Comparison of ENCODE assay signal across 8 cellular contexts in the genomic region with DNA sequence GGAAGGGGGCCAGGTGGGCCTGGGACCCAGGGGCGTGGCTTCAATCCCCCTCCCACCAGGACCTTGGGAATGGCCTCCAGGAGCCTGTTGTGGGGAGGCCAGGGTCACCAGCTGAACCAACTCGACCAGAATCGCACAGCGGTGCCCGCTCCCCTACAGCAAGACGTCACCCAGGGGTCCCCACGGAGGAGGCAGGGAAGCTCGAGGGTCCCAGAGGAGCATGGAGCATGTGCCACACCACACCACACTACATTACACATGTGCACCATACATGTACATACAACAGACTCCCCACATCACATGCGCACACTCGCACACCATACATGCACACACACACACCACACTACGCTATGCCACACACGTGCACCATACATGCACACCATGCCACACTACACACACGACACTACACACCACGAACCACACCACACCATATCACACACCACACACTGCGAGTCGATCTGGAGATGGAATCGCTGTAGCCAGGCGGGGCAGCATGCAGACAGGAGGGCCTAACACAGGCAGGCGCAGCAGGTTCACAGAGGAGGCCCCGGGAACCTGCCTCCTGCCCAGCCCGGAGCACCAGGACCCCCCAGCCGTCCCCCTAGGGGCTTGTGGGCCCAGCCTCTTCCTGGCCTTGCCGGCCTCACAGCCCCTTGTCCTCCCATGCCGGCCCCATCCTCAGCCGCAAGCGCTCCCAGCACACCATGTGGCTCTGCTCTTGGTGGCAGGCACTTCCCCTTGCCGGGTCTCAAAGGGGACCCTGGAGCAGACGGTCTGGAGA. TPM values are rescaled to one million over a fixed set of nuclear protein-coding genes. Genes with fewer than 3 reads are reported as not detected.
A peak's percentile ranks its signal among the peaks of the same experiment; 100 is the strongest.
DNase-seq lines count a peak whose midpoint lies in the region; ATAC-seq and TF ChIP-seq lines count a peak whose summit lies in the region.

No MANE protein-coding gene starts in this region.

- in situ Hi-C loops in brain microvascular endothelial cell (cut with HindIII; ENCODE audit: low pct_ligation_motif_present, low sequenced_read_pairs), result no loop called here

- H3K27me3 ChIP-seq in mesenchymal stem cell (ENCODE audit: control insufficient read depth in 1 of 2, insufficient read depth in 1 of 2, low read length in 2 of 2), result peaks cover 67 to 75% of the 10 kb centered on the region in 2 experiments
- H3K27me3 ChIP-seq in brain microvascular endothelial cell (replicated peaks), result peaks cover 69% of the 10 kb centered on the region

- H2AK5ac ChIP-seq in mesenchymal stem cell (ENCODE audit: low read length, severe bottlenecking), result no peak overlapping the region

- H3K9me3 ChIP-seq in mesenchymal stem cell (ENCODE audit: control insufficient read depth, low read length), result no peaks in the 10 kb centered on the region

- H3K27me3 Mint-ChIP-seq in CD14-positive monocyte (ENCODE audit: low read depth in 3 of 3), result no peaks in the 10 kb centered on the region
- no peaks in the 10 kb centered on the region for H3K27me3 Mint-ChIP-seq in activated CD8-positive, alpha-beta T cell treated with anti-CD3 and anti-CD28 coated beads for 36 hours

- CTCF ChIA-PET in activated CD8-positive, alpha-beta T cell treated with anti-CD3 and anti-CD28 coated beads for 36 hours (lab: Charles Lee), result interaction anchor here (0.8 to 3.2 kb wide), 8 partner anchors 9 to 127 kb away, joined by 3 to 22 read pairs (median 4); a partner anchor contains a TSS

- peak overlapping the region; percentile 18 for H4K91ac ChIP-seq in mesenchymal stem cell (ENCODE audit: low read length)

- no peak for TF ChIP-seq CTCF in CD14-positive monocyte (IDR thresholded peaks at IDR 0.05)
- TF ChIP-seq CTCF in activated CD8-positive, alpha-beta T cell treated with anti-CD3 and anti-CD28 coated beads for 36 hours (IDR thresholded peaks at IDR 0.05), result no peak
- TF ChIP-seq CTCF in brain microvascular endothelial cell (IDR thresholded peaks at IDR 0.05; ENCODE audit: low read depth, low read length, missing control alignments), result no peak

- peaks cover 0 to 2% (median 0%) of the 10 kb centered on the region in 7 donors for H3K9me3 Mint-ChIP-seq in CD14-positive monocyte
- no peaks in the 10 kb centered on the region for H3K9me3 Mint-ChIP-seq in activated CD8-positive, alpha-beta T cell treated with anti-CD3 and anti-CD28 coated beads for 36 hours

- peaks cover 81% of the 10 kb centered on the region for H3K4me1 Mint-ChIP-seq in CD14-positive monocyte
- H3K4me1 Mint-ChIP-seq in activated CD8-positive, alpha-beta T cell treated with anti-CD3 and anti-CD28 coated beads for 36 hours (ENCODE audit: low read depth), result peaks cover 64% of the 10 kb centered on the region

- TF ChIP-seq POLR2A in GM18505 (IDR thresholded peaks at IDR 0.05; ENCODE audit: borderline replicate concordance, extremely low read depth, insufficient read depth, insufficient read length), result no peak

- WGBS in mesenchymal stem cell, result 66% methylated on average over 28 of the region's 28 CpGs

- intact Hi-C loops in CD14-positive monocyte (cut with micrococcal nuclease), result loop anchor here (5.0 kb wide), 1 partner anchor 118 kb away; a partner anchor contains a TSS
- intact Hi-C loops in activated CD8-positive, alpha-beta T cell treated with anti-CD3 and anti-CD28 coated beads for 36 hours (cut with micrococcal nuclease), result loop anchor here (10.0 kb wide), 1 partner anchor 45 kb away; a partner anchor contains a TSS

- no peak overlapping the region for H2AFZ ChIP-seq in mesenchymal stem cell (ENCODE audit: low read depth, low read length)

- H3K27ac ChIP-seq in mesenchymal stem cell (ENCODE audit: low read length, poor library complexity, severe bottlenecking) (no peak overlapping the region), brain microvascular endothelial cell (no peak overlapping the region)

- no peaks in the 10 kb centered on the region for H3K36me3 ChIP-seq in mesenchymal stem cell (ENCODE audit: control insufficient read depth in 1 of 2, insufficient read depth in 2 of 2, low read depth in 1 of 2, low read length in 2 of 2)
- H3K36me3 ChIP-seq in brain microvascular endothelial cell (replicated peaks), result no peaks in the 10 kb centered on the region

- H3K4me3 ChIP-seq in mesenchymal stem cell (ENCODE audit: insufficient read depth in 1 of 2, low read depth in 1 of 2, low read length in 2 of 2) (peak overlapping the region in 1 of 2 experiments; percentile 14), brain microvascular endothelial cell (ENCODE audit: low read depth, low read length) (no peak overlapping the region)

- no peak overlapping the region for H2BK5ac ChIP-seq in mesenchymal stem cell (ENCODE audit: low read depth, low read length, poor library complexity, severe bottlenecking)

- peak overlapping the region; percentile 90 to 99 (median 99) for H3K27ac Mint-ChIP-seq in CD14-positive monocyte
- H3K27ac Mint-ChIP-seq in activated CD8-positive, alpha-beta T cell treated with anti-CD3 and anti-CD28 coated beads for 36 hours, result peak overlapping the region; percentile 99

- H3K36me3 Mint-ChIP-seq in CD14-positive monocyte, result peaks cover 28 to 44% of the 10 kb centered on the region in 2 donors
- H3K36me3 Mint-ChIP-seq in activated CD8-positive, alpha-beta T cell treated with anti-CD3 and anti-CD28 coated beads for 36 hours (ENCODE audit: low read depth), result peaks cover 79% of the 10 kb centered on the region

- H3K4me2 ChIP-seq in mesenchymal stem cell (ENCODE audit: low read length, poor library complexity, severe bottlenecking), result no peak overlapping the region

- H3K4ac ChIP-seq in mesenchymal stem cell (ENCODE audit: low read depth in 1 of 2, low read length in 2 of 2), result no peak overlapping the region

- H2BK12ac ChIP-seq in mesenchymal stem cell (ENCODE audit: low read length in 2 of 2), result no peak overlapping the region

- H3K4me3 Mint-ChIP-seq in CD14-positive monocyte, result peak overlapping the region; percentile 96 to 100
- H3K4me3 Mint-ChIP-seq in activated CD8-positive, alpha-beta T cell treated with anti-CD3 and anti-CD28 coated beads for 36 hours, result peak overlapping the region; percentile 100

- H4K8ac ChIP-seq in mesenchymal stem cell (ENCODE audit: low read length), result no peak overlapping the region

- H3K18ac ChIP-seq in mesenchymal stem cell (ENCODE audit: low read depth in 1 of 2, low read length in 2 of 2), result no peak overlapping the region

- H3K4me1 ChIP-seq in mesenchymal stem cell (ENCODE audit: control insufficient read depth, insufficient read depth, low read depth, low read length), result no peaks in the 10 kb centered on the region

- no peak overlapping the region for H3K9ac ChIP-seq in mesenchymal stem cell (ENCODE audit: low read length)

- H2BK120ac ChIP-seq in mesenchymal stem cell (ENCODE audit: low read depth, low read length), result no peak overlapping the region

- H3K23ac ChIP-seq in mesenchymal stem cell (ENCODE audit: low read length in 2 of 2), result no peak overlapping the region

- ATAC-seq in GM21737 (IDR thresholded peaks at IDR 0.05; ENCODE audit: unreplicated experiment), result peak; percentile 18
- peak; percentile 11 for ATAC-seq in activated CD8-positive, alpha-beta T cell treated with anti-CD3 and anti-CD28 coated beads for 36 hours
- ATAC-seq in GM18505 (IDR thresholded peaks at IDR 0.05; ENCODE audit: unreplicated experiment), result no peak

- no peaks in the 10 kb centered on the region for H3K79me1 ChIP-seq in mesenchymal stem cell (replicated peaks; ENCODE audit: low read length, poor library complexity, severe bottlenecking)

- POLR2A ChIA-PET in activated CD8-positive, alpha-beta T cell treated with anti-CD3 and anti-CD28 coated beads for 36 hours (lab: Charles Lee), result interaction anchor here (0.7 to 3.4 kb wide), 9 partner anchors 8 to 159 kb away, joined by 3 to 23 read pairs (median 6); a partner anchor contains a TSS

- no peak for DNase-seq in CD14-positive monocyte (ENCODE audit: low spot score)
- DNase-seq in activated CD8-positive, alpha-beta T cell treated with anti-CD3 and anti-CD28 coated beads for 36 hours, result no peak
- no peak for DNase-seq in mesenchymal stem cell
- no peak for DNase-seq in SHP77 (lab: John Stamatoyannopoulos, UW)
- DNase-seq in brain microvascular endothelial cell, result no peak
- DNase-seq in AG08395 (ENCODE audit: low spot score), result no peak

- peak overlapping the region; percentile 34 for H2BK15ac ChIP-seq in mesenchymal stem cell (ENCODE audit: low read depth, poor library complexity, severe bottlenecking)

- peak overlapping the region in 1 of 2 experiments; percentile 85 for H3K14ac ChIP-seq in mesenchymal stem cell (ENCODE audit: low read length in 2 of 2)

RNA-seq across cellular contexts. Expression of a gene that starts 0.6 kb away (rescaled TPM):
- 1,000 to 10,000 TPM; 1,470 to 1,628 TPM for polyA plus RNA-seq in CD14-positive monocyte
- total RNA-seq in activated CD8-positive, alpha-beta T cell treated with anti-CD3 and anti-CD28 coated beads for 36 hours, result 100 to 1,000 TPM; 340 to 343 TPM
- 0.40 TPM for polyA plus RNA-seq in mesenchymal stem cell (2013, experiment 1 of 2)
- polyA plus RNA-seq in mesenchymal stem cell (2013, experiment 2 of 2), result 0.14 TPM

RNA-seq across cellular contexts. Expression of a gene that starts 19.7 kb away (rescaled TPM):
- polyA plus RNA-seq in CD14-positive monocyte, result 1 to 10 TPM; 7.5 to 9.0 TPM
- total RNA-seq in activated CD8-positive, alpha-beta T cell treated with anti-CD3 and anti-CD28 coated beads for 36 hours, result 10 to 100 TPM; 76.0 to 76.5 TPM
- polyA plus RNA-seq in mesenchymal stem cell (2013, experiment 1 of 2), result 14.7 TPM
- polyA plus RNA-seq in mesenchymal stem cell (2013, experiment 2 of 2), result 15.1 TPM

RNA-seq across cellular contexts. Expression of a gene that starts 46.6 kb away (rescaled TPM):
- polyA plus RNA-seq in CD14-positive monocyte, result 100 to 1,000 TPM; 206 to 238 TPM
- total RNA-seq in activated CD8-positive, alpha-beta T cell treated with anti-CD3 and anti-CD28 coated beads for 36 hours, result 10 to 100 TPM; 60.7 to 61.8 TPM
- polyA plus RNA-seq in mesenchymal stem cell (2013, experiment 1 of 2), result 262 TPM
- 266 TPM for polyA plus RNA-seq in mesenchymal stem cell (2013, experiment 2 of 2)
